In the genomic region with DNA sequence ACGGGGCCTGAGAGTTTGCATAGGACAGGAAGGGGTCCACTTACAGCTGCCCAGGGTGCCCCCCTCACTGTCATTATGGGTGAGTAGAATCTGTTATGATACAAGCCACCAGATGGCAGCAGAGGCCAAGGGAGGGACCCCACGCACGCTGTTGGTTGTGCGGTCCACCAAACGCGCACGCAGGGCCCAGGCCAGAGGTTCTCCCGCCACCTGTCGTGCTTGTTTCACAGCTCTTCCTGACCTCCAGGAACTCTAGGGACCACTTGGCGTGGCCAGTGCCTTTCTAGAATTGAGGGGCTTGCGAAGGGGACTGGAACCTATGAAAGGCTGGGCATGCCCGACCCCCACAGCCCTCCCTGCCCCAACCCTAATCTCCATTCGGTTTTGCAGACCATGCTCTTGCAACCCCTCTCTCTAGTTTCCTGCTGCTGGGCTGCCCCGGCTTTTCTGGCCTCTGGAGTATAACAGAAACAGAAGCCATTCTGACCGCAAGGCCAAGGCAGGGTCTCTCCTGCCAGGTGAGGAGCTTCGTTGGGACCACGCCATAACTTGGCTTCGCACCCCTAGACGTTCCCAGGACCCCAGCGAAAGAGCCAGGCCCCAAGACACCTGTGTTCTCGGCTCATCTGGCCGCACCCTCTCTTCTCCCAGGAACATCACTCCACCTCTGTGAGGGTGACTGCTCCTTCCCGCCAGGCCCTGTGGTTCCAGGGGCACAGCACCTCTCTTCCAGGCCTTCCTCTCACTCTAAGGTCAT, we compare ENCODE assay signal across 8 cellular contexts. TPM values are rescaled to one million over a fixed set of nuclear protein-coding genes. Genes with fewer than 3 reads are reported as not detected.
DNase-seq lines count a peak whose midpoint lies in the region; ATAC-seq and TF ChIP-seq lines count a peak whose summit lies in the region.

No MANE protein-coding gene starts in this region.

- TF ChIP-seq CTCF in DOHH2 (IDR thresholded peaks at IDR 0.05; ENCODE audit: low read depth, low read length, poor library complexity, severe bottlenecking): peak; percentile 77
- TF ChIP-seq CTCF in right atrium auricular region (IDR thresholded peaks at IDR 0.05): peak; percentile 62 to 87

- ATAC-seq in sciatic nerve: peak; percentile 89
- ATAC-seq in HG02870 (IDR thresholded peaks at IDR 0.05; ENCODE audit: unreplicated experiment): no peak
- ATAC-seq in GM21786 (IDR thresholded peaks at IDR 0.05; ENCODE audit: unreplicated experiment): no peak

- H3F3A ChIP-seq in DOHH2 (ENCODE audit: control insufficient read depth, insufficient read depth): no peaks in the 10 kb centered on the region

- H3K9me2 ChIP-seq in DOHH2 (replicated peaks; ENCODE audit: control insufficient read depth, low read length): no peaks in the 10 kb centered on the region

- H3K4me1 ChIP-seq in DOHH2 (ENCODE audit: control insufficient read depth, low read length): no peaks in the 10 kb centered on the region
- no peaks in the 10 kb centered on the region for H3K4me1 ChIP-seq in SJCRH30
- no peaks in the 10 kb centered on the region for H3K4me1 ChIP-seq in right atrium auricular region

- peak; percentile 39 for DNase-seq in LHCN-M2 (ENCODE audit: low read depth)
- peak; percentile 58 to 78 for DNase-seq in SJCRH30
- peak in 40 of 58 donors; percentile 4 to 72 (median 23) for DNase-seq in anterior cingulate cortex (lab: John Stamatoyannopoulos, UW)
- DNase-seq in right atrium auricular region (ENCODE audit: low spot score): peak; percentile 68
- DNase-seq in sciatic nerve (ENCODE audit: low spot score): peak; percentile 79

- H3K36me3 ChIP-seq in DOHH2 (ENCODE audit: control insufficient read depth, low read length) (no peaks in the 10 kb centered on the region), SJCRH30 (no peaks in the 10 kb centered on the region), right atrium auricular region (no peaks in the 10 kb centered on the region)

- no peaks in the 10 kb centered on the region for H3K79me2 ChIP-seq in DOHH2 (ENCODE audit: control insufficient read depth, low read length)

- H3K27ac ChIP-seq in DOHH2 (ENCODE audit: low read depth, low read length) (no peak overlapping the region), SJCRH30 (no peak overlapping the region), right atrium auricular region (no peak overlapping the region)

- H3K9me3 ChIP-seq in DOHH2 (ENCODE audit: control insufficient read depth, insufficient read depth, low read length) (no peaks in the 10 kb centered on the region), SJCRH30 (replicated peaks) (no peaks in the 10 kb centered on the region), right atrium auricular region (no peaks in the 10 kb centered on the region)

- H3K27me3 ChIP-seq in DOHH2 (ENCODE audit: control insufficient read depth, low read length): peaks cover 7% of the 10 kb centered on the region; the same call in 1 of the 2 replicates
- H3K27me3 ChIP-seq in SJCRH30: peaks cover 12% of the 10 kb centered on the region; the same call in 1 of the 2 replicates
- no peaks in the 10 kb centered on the region for H3K27me3 ChIP-seq in right atrium auricular region

- H4K20me1 ChIP-seq in DOHH2 (ENCODE audit: control insufficient read depth, insufficient read depth, low read depth, low read length): no peaks in the 10 kb centered on the region

- H3K4me3 ChIP-seq in DOHH2 (ENCODE audit: low read length) (no peak overlapping the region), SJCRH30 (no peak overlapping the region), right atrium auricular region (no peak overlapping the region)

- no peak overlapping the region for H3K4me2 ChIP-seq in DOHH2 (ENCODE audit: low read length)

- intact Hi-C loops in sciatic nerve (cut with DNase I): loop anchor here (5.0 kb wide), 1 partner anchor 258 kb away; a partner anchor contains a TSS

RNA-seq across cellular contexts. Expression of a gene that starts 46.0 kb away (rescaled TPM):
- total RNA-seq in LHCN-M2 (2014; rRNA removed): 0.11 TPM in 1 of 2 replicates, not detected in the other
- 1.4 TPM for polyA plus RNA-seq in LHCN-M2 (2012)
- total RNA-seq in SJCRH30 (2014; rRNA removed; shearing (Covaris generic)): 0.05 and 0.08 TPM in 2 replicates
- total RNA-seq in right atrium auricular region: 10 to 100 TPM; 13.7 to 24.0 TPM
- total RNA-seq in sciatic nerve: 4.1 TPM

RNA-seq across cellular contexts. Expression of a gene that starts 50.5 kb away (rescaled TPM):
- total RNA-seq in LHCN-M2 (2014; rRNA removed) (41.2 and 45.6 TPM in 2 replicates), right atrium auricular region (10 to 100 TPM; 34.1 to 39.6 TPM), sciatic nerve (42.8 TPM)
- polyA plus RNA-seq in LHCN-M2 (2012): 43.7 TPM
- total RNA-seq in SJCRH30 (2014; rRNA removed; shearing (Covaris generic)): 32.2 and 32.5 TPM in 2 replicates

Comparison
In these comparisons a context has a peak if more than half of its experiments do, and no peak if none do; other contexts are left out.
1. DNase-seq: peak in every context shown above with its lines; median percentile 79 in sciatic nerve; 68 in SJCRH30; 68 in right atrium auricular region; 39 in LHCN-M2; 23 in anterior cingulate cortex.